Comparison of ENCODE assay signal across 11 cellular contexts in genomic region chr3:134797080-134797801, GRCh38. TPM values are rescaled to one million over a fixed set of nuclear protein-coding genes. Genes with fewer than 3 reads are reported as not detected.
DNase-seq lines count a peak whose midpoint lies in the region; ATAC-seq, FAIRE-seq and TF ChIP-seq lines count a peak whose summit lies in the region.
"Had no signal": no experiment of that assay in that cellular context is flagged by ENCODE, and none has a peak within 500 bp of the region (broad histone marks: within the 10 kb centered on the region; RNA-seq: fewer than 3 reads in every experiment).

No MANE protein-coding gene starts in this region.

- no peak for TF ChIP-seq CTCF in fibroblast of lung (conservative IDR thresholded peaks at IDR 0.05 in 1 of 2, IDR thresholded peaks at IDR 0.05 in 1 of 2; ENCODE audit: low read depth in 1 of 2, low read length in 2 of 2)
- TF ChIP-seq CTCF in HepG2 (CRISPR knock-in tag; IDR thresholded peaks at IDR 0.05) = no peak

- H3K9me3 Mint-ChIP-seq in CD4-positive, CD25-positive, alpha-beta regulatory T cell = peaks cover 0 to 4% (median 0%) of the 10 kb centered on the region in 7 donors
- no peaks in the 10 kb centered on the region for H3K9me3 Mint-ChIP-seq in IgD-negative memory B cell

- no peak overlapping the region for H2AK5ac ChIP-seq in trophoblast cell (ENCODE audit: low read length)

- TF ChIP-seq EP300 in HepG2 (IDR thresholded peaks at IDR 0.05; ENCODE audit: low read depth in 2 of 2, low read length in 2 of 2) (no peak), HepG2 (CRISPR knock-in tag; IDR thresholded peaks at IDR 0.05; ENCODE audit: borderline replicate concordance) (no peak)

- H4K12ac ChIP-seq in trophoblast cell (ENCODE audit: low read depth, low read length) = no peak overlapping the region

- TF ChIP-seq POLR2A in HepG2 (IDR thresholded peaks at IDR 0.05; ENCODE audit: insufficient read depth in 1 of 2, low read depth in 2 of 2, low read length in 2 of 2) = no peak

- no peaks in the 10 kb centered on the region for H3K79me1 ChIP-seq in trophoblast cell (ENCODE audit: low read length)

- POLR2A ChIA-PET in HepG2 (lab: Yijun Ruan, JAX) = no interaction called here

- no peak overlapping the region for H4K8ac ChIP-seq in trophoblast cell (ENCODE audit: low read depth, low read length)

- H3K14ac ChIP-seq in trophoblast cell (ENCODE audit: low read length) = no peak overlapping the region

- no peak overlapping the region for H3K4ac ChIP-seq in trophoblast cell (ENCODE audit: low read depth, low read length)

- TF ChIP-seq RAD21 in HepG2 (CRISPR knock-in tag; IDR thresholded peaks at IDR 0.05) = no peak

- peak in 1 of 3 donors; percentile 34 for DNase-seq in CD4-positive, CD25-positive, alpha-beta regulatory T cell
- DNase-seq in fibroblast of lung (ENCODE audit: low read depth in 2 of 2) = no peak
- no peak for DNase-seq in trophoblast cell
- DNase-seq in T-helper 9 cell = no peak
- no peak for DNase-seq in NK-92 treated with Interleukin-12 subunit alpha and Interleukin-12 subunit beta, amount 100 ng/mL, for 24 hours (lab: John Stamatoyannopoulos, UW)
- no peak for DNase-seq in HepG2 (ENCODE audit: low spot score)

- no peak for FAIRE-seq in HepG2 (lab: Jason Lieb, UNC)
- FAIRE-seq: G401.6, TTC549 had no signal

- peak overlapping the region; percentile 96 for H3K4me2 ChIP-seq in fibroblast of lung (ENCODE audit: extremely low read depth, insufficient read depth, low read length)
- H3K4me2 ChIP-seq in trophoblast cell (ENCODE audit: low read length) = peak overlapping the region; percentile 94
- H3K4me2 ChIP-seq in HepG2 (ENCODE audit: low read depth, low read length) = no peak overlapping the region

- H3K79me2 ChIP-seq in fibroblast of lung (ENCODE audit: control insufficient read depth, insufficient read depth, low read length) (no peaks in the 10 kb centered on the region), trophoblast cell (ENCODE audit: control insufficient read depth, insufficient read depth, low read length, poor library complexity) (no peaks in the 10 kb centered on the region), HepG2 (ENCODE audit: insufficient read depth, low read length) (no peaks in the 10 kb centered on the region)

- H3K9ac ChIP-seq in fibroblast of lung (ENCODE audit: insufficient read depth, low read length) (no peak overlapping the region), trophoblast cell (ENCODE audit: low read length) (no peak overlapping the region), HepG2 (ENCODE audit: insufficient read depth, low read depth, low read length) (no peak overlapping the region)

- no peak overlapping the region for H3K4me3 ChIP-seq in CD4-positive, CD25-positive, alpha-beta regulatory T cell (ENCODE audit: low read depth, low read length)
- H3K4me3 ChIP-seq in fibroblast of lung (replicated peaks in 1 of 4; ENCODE audit: control extremely low read depth in 1 of 4, insufficient read depth in 1 of 4, low read depth in 3 of 4, low read length in 4 of 4) (peak overlapping the region in 3 of 4 experiments; percentile 46 to 61 (median 55)), trophoblast cell (ENCODE audit: low read depth, low read length) (peak overlapping the region; percentile 51), HepG2 (replicated peaks in 1 of 3; ENCODE audit: insufficient read depth in 1 of 3, low read depth in 2 of 3, low read length in 3 of 3) (no peak overlapping the region)

- H3K36me3 ChIP-seq in CD4-positive, CD25-positive, alpha-beta regulatory T cell (ENCODE audit: control insufficient read depth, insufficient read depth, low read length) = no peaks in the 10 kb centered on the region
- H3K36me3 ChIP-seq in fibroblast of lung (ENCODE audit: control insufficient read depth, insufficient read depth, low read length) = no peaks in the 10 kb centered on the region
- no peaks in the 10 kb centered on the region for H3K36me3 ChIP-seq in trophoblast cell (ENCODE audit: control insufficient read depth in 1 of 2, insufficient read depth in 2 of 2, low read length in 2 of 2)
- no peaks in the 10 kb centered on the region for H3K36me3 ChIP-seq in HepG2 (replicated peaks in 1 of 2; ENCODE audit: control insufficient read depth in 1 of 2, insufficient read depth in 2 of 2, low read length in 2 of 2)
- H3K36me3 ChIP-seq: thyroid gland had no signal

- H2AFZ ChIP-seq in fibroblast of lung (ENCODE audit: low read length) (no peak overlapping the region), trophoblast cell (ENCODE audit: insufficient read depth, low read length, poor library complexity) (peak overlapping the region; percentile 18), HepG2 (ENCODE audit: low read length) (no peak overlapping the region)

- no peak overlapping the region for H3K27ac ChIP-seq in CD4-positive, CD25-positive, alpha-beta regulatory T cell (ENCODE audit: insufficient read depth, low read length, poor library complexity, severe bottlenecking)
- no peak overlapping the region for H3K27ac ChIP-seq in fibroblast of lung (ENCODE audit: insufficient read depth, low read length)
- H3K27ac ChIP-seq in trophoblast cell (ENCODE audit: low read depth, low read length) = no peak overlapping the region
- no peak overlapping the region for H3K27ac ChIP-seq in HepG2 (ENCODE audit: extremely low read length, insufficient read depth, low read length)
- H3K27ac ChIP-seq: thyroid gland had no signal

- H2BK120ac ChIP-seq in trophoblast cell (ENCODE audit: insufficient read depth, low read length, poor library complexity) = no peak overlapping the region

- H2BK5ac ChIP-seq in trophoblast cell (ENCODE audit: low read depth, low read length, poor library complexity) = no peak overlapping the region

- H3K18ac ChIP-seq in trophoblast cell (ENCODE audit: low read length) = no peak overlapping the region

- peaks cover 51% of the 10 kb centered on the region for H3K27me3 Mint-ChIP-seq in CD4-positive, CD25-positive, alpha-beta regulatory T cell
- H3K27me3 Mint-ChIP-seq in IgD-negative memory B cell = peaks cover 24% of the 10 kb centered on the region

- peaks cover 2% of the 10 kb centered on the region for H3K27me3 ChIP-seq in CD4-positive, CD25-positive, alpha-beta regulatory T cell (ENCODE audit: control insufficient read depth, insufficient read depth, low read length)
- H3K27me3 ChIP-seq in fibroblast of lung (ENCODE audit: control insufficient read depth, insufficient read depth, low read length) (peaks cover 10% of the 10 kb centered on the region), trophoblast cell (ENCODE audit: insufficient read depth, low read length) (peaks cover 15% of the 10 kb centered on the region), HepG2 (ENCODE audit: control insufficient read depth in 1 of 2, insufficient read depth in 2 of 2, low read length in 2 of 2) (peaks cover 1 to 32% of the 10 kb centered on the region in 2 experiments; a peak in 4 of 5 replicates)
- H3K27me3 ChIP-seq: thyroid gland had no signal

- H3K23ac ChIP-seq in trophoblast cell (ENCODE audit: low read length) = peak overlapping the region; percentile 87

- H3K4me1 ChIP-seq in CD4-positive, CD25-positive, alpha-beta regulatory T cell (ENCODE audit: control insufficient read depth, insufficient read depth, low read length, poor library complexity, severe bottlenecking) = peaks cover 27% of the 10 kb centered on the region
- H3K4me1 ChIP-seq in fibroblast of lung (ENCODE audit: control insufficient read depth, extremely low read depth, insufficient read depth, low read length) (peaks cover 2% of the 10 kb centered on the region), trophoblast cell (ENCODE audit: control insufficient read depth in 1 of 2, insufficient read depth in 2 of 2, low read length in 2 of 2) (peaks cover 9 to 15% of the 10 kb centered on the region in 2 experiments), HepG2 (ENCODE audit: insufficient read depth, low read length) (0 out of 2 replicates have a peak, but pooled peaks cover 6% of the 10 kb centered on the region)

- in situ Hi-C loops in HepG2 (cut with HindIII; ENCODE audit: extremely low pct_ligation_motif_present, low pct_unique_long_range_greater_than_20kb) = loop anchor here (10.0 kb wide), 2 partner anchors 708 to 1098 kb away; no protein-coding TSS in a partner anchor

- no peak overlapping the region for H4K91ac ChIP-seq in trophoblast cell (ENCODE audit: low read depth, low read length)

- intact Hi-C loops in HepG2 (cut with micrococcal nuclease; ENCODE audit: unreplicated experiment) = no loop called here

- H4K20me1 ChIP-seq in fibroblast of lung (ENCODE audit: control insufficient read depth, extremely low read depth, insufficient read depth, low read length) = no peaks in the 10 kb centered on the region
- no peaks in the 10 kb centered on the region for H4K20me1 ChIP-seq in HepG2 (ENCODE audit: insufficient read depth, low read length)

- ATAC-seq in CD4-positive, CD25-positive, alpha-beta regulatory T cell (ENCODE audit: low read depth in 2 of 2) = no peak
- ATAC-seq in HG02973 (IDR thresholded peaks at IDR 0.05; ENCODE audit: unreplicated experiment) = no peak
- ATAC-seq in HepG2 = no peak

- H3K4me3 Mint-ChIP-seq in CD4-positive, CD25-positive, alpha-beta regulatory T cell = peak overlapping the region; percentile 11 to 70 (median 58)
- peak overlapping the region; percentile 46 to 88 (median 78) for H3K4me3 Mint-ChIP-seq in IgD-negative memory B cell

- H3K36me3 Mint-ChIP-seq in CD4-positive, CD25-positive, alpha-beta regulatory T cell = no peaks in the 10 kb centered on the region
- no peaks in the 10 kb centered on the region for H3K36me3 Mint-ChIP-seq in IgD-negative memory B cell

- H2BK12ac ChIP-seq in trophoblast cell (ENCODE audit: low read length) = no peak overlapping the region

- CTCF ChIA-PET in HepG2 (lab: Yijun Ruan, JAX; ENCODE audit: low intra/inter-chr PET ratio, low total read pairs) = no interaction called here

- no CpG with 5 or more reads among the region's 32 CpGs for WGBS in trophoblast cell (ENCODE audit: extremely low coverage, insufficient coverage, insufficient read length)
- WGBS in HepG2 (ENCODE audit: low lambda C conversion rate) = 28% methylated on average over 19 of the region's 32 CpGs

- no peaks in the 10 kb centered on the region for H3K9me3 ChIP-seq in CD4-positive, CD25-positive, alpha-beta regulatory T cell (ENCODE audit: control insufficient read depth in 2 of 2, low read length in 2 of 2)
- H3K9me3 ChIP-seq in fibroblast of lung (ENCODE audit: control insufficient read depth, insufficient read depth, low read depth, low read length) = no peaks in the 10 kb centered on the region
- peaks cover 1% of the 10 kb centered on the region for H3K9me3 ChIP-seq in trophoblast cell (ENCODE audit: insufficient read depth, low read depth, low read length)
- no peaks in the 10 kb centered on the region for H3K9me3 ChIP-seq in HepG2 (ENCODE audit: low read length)
- H3K9me3 ChIP-seq: thyroid gland had no signal

- peaks cover 0 to 25% (median 12%) of the 10 kb centered on the region in 4 donors for H3K4me1 Mint-ChIP-seq in CD4-positive, CD25-positive, alpha-beta regulatory T cell
- peaks cover 3 to 7% (median 7%) of the 10 kb centered on the region in 3 donors for H3K4me1 Mint-ChIP-seq in IgD-negative memory B cell

- no peak overlapping the region for H3K27ac Mint-ChIP-seq in CD4-positive, CD25-positive, alpha-beta regulatory T cell
- peak overlapping the region in 1 of 3 donors; percentile 59 for H3K27ac Mint-ChIP-seq in IgD-negative memory B cell

- BruUV-seq in HepG2 (replicated peaks; lab: Mats Ljungman, UMichigan) = no TSS peak

RNA-seq across cellular contexts. Expression of gene EPHB1, which starts 2.2 kb away (rescaled TPM):
- total RNA-seq in CD4-positive, CD25-positive, alpha-beta regulatory T cell = 2.1 TPM
- polyA plus RNA-seq in CD4-positive, CD25-positive, alpha-beta regulatory T cell = under 1 TPM; 0.32 to 1.00 (median 0.84) TPM
- polyA plus RNA-seq in IgD-negative memory B cell = 0.71 TPM
- 0.50 TPM in 1 of 2 replicates, not detected in the other for total RNA-seq in fibroblast of lung
- 0.14 and 0.41 TPM in 2 replicates for polyA plus RNA-seq in fibroblast of lung
- 0.47 and 0.62 TPM in 2 replicates for polyA plus RNA-seq in fibroblast of lung (2012)
- 3.7 TPM in 1 of 2 replicates, not detected in the other for polyA minus RNA-seq in fibroblast of lung (ENCODE audit: low replicate concordance)
- 0.65 and 0.82 TPM in 2 replicates for polyA plus RNA-seq in trophoblast cell (2013)
- total RNA-seq in HepG2 (2016; rRNA removed; fragmentation: Illumina TruSeq; extraction: Trizol) = 0.07 TPM in 1 of 2 replicates, not detected in the other
- 0.20 and 0.26 TPM in 2 replicates for total RNA-seq in HepG2 (2016; cell fraction: cytosol; rRNA removed; fragmentation: Illumina TruSeq; extraction: Trizol; ENCODE audit: low read depth)
- total RNA-seq in HepG2 (2016; cell fraction: insoluble cytoplasmic fraction; rRNA removed; fragmentation: Illumina TruSeq; extraction: Trizol) = 0.04 and 0.06 TPM in 2 replicates
- total RNA-seq in HepG2 (2016; cell fraction: membrane; rRNA removed; fragmentation: Illumina TruSeq; extraction: Trizol) = 0.03 TPM in 1 of 2 replicates, not detected in the other
- 0.37 and 0.44 TPM in 2 replicates for total RNA-seq in HepG2 (2016; cell fraction: nucleus; rRNA removed; fragmentation: Illumina TruSeq; extraction: Trizol)
- 0.13 and 0.21 TPM in 2 replicates for polyA plus RNA-seq in HepG2 (2011; rRNA removed)
- 0.05 and 0.09 TPM in 2 replicates for polyA plus RNA-seq in HepG2 (2011; cell fraction: cytosol; rRNA removed)
- polyA plus RNA-seq in HepG2 (2011; cell fraction: nucleus; rRNA removed) = 0.10 and 0.43 TPM in 2 replicates
- polyA plus RNA-seq in HepG2 (2012) = 0.04 and 0.13 TPM in 2 replicates
- polyA plus RNA-seq in HepG2 (2016; cell fraction: cytosol; fragmentation: Illumina TruSeq; extraction: Trizol; ENCODE audit: low read depth) = 0.02 TPM in 1 of 2 replicates, not detected in the other
- polyA plus RNA-seq in HepG2 (2016; cell fraction: insoluble cytoplasmic fraction; fragmentation: Illumina TruSeq; extraction: Trizol; ENCODE audit: low read depth) = 0.21 and 0.39 TPM in 2 replicates
- polyA plus RNA-seq in HepG2 (2016; cell fraction: membrane; fragmentation: Illumina TruSeq; extraction: Trizol; ENCODE audit: low read depth) = 0.07 TPM in 1 of 2 replicates, not detected in the other
- polyA plus RNA-seq in HepG2 (2016; cell fraction: nucleus; fragmentation: Illumina TruSeq; extraction: Trizol; ENCODE audit: insufficient read depth, low read depth) = 0.12 and 0.25 TPM in 2 replicates
- polyA minus RNA-seq in HepG2 (2011; rRNA and poly(A)+ RNA removed; ENCODE audit: low replicate concordance) = 0.42 and 1.1 TPM in 2 replicates
- not detected in 2 replicates for polyA minus RNA-seq in HepG2 (2011; cell fraction: cytosol; rRNA and poly(A)+ RNA removed)
- polyA minus RNA-seq in HepG2 (2011; cell fraction: nucleus; rRNA and poly(A)+ RNA removed) = 0.87 and 3.0 TPM in 2 replicates

Comparison
In these comparisons a context has a peak if more than half of its experiments do, and no peak if none do; other contexts are left out.
1. H3K4me3 ChIP-seq: peak in fibroblast of lung (3 of 4) and trophoblast cell (single experiment); none in CD4-positive, CD25-positive, alpha-beta regulatory T cell (single experiment) and HepG2 (0 of 3).